25 cellular contexts compared by ENCODE assay signal in the genomic region with DNA sequence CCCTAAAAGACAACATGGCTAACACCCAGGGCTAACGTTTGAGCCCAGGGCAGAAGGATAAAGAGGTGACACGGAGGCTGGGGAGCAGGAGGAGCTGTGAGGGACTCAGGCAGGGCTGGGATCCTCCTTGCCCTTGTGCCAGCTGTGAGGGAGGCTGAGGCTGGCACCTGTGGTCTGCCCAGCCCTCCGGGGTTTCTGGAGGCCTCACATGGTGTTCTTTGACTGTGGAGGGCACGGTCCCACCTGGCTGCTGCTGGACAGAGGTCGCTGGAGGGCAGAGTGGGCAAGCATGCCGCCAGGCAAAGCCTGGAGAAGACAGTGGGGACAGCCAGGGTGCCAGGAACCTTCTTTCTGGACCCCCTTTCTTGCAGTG. TPM values are rescaled to one million over a fixed set of nuclear protein-coding genes. Genes with fewer than 3 reads are reported as not detected.
DNase-seq lines count a peak whose midpoint lies in the region; ATAC-seq and TF ChIP-seq lines count a peak whose summit lies in the region.
"Had no signal": no experiment of that assay in that cellular context is flagged by ENCODE, and none has a peak within 500 bp of the region (broad histone marks: within the 10 kb centered on the region; RNA-seq: fewer than 3 reads in every experiment).

No MANE protein-coding gene starts in this region.

- TF ChIP-seq CTCF in Peyer's patch (IDR thresholded peaks at IDR 0.05) (no peak), heart left ventricle (IDR thresholded peaks at IDR 0.05) (no peak), stomach (IDR thresholded peaks at IDR 0.05) (no peak)

- H3K4me3 Mint-ChIP-seq in activated naive CD4-positive, alpha-beta T cell treated with anti-CD3 and anti-CD28 coated beads for 36 hours: no peak overlapping the region
- H3K4me3 Mint-ChIP-seq: activated CD4-positive, alpha-beta memory T cell treated with anti-CD3 and anti-CD28 coated beads for 36 hours; activated naive CD8-positive, alpha-beta T cell treated with anti-CD3 and anti-CD28 coated beads, Interleukin-2, amount 50 U/mL, for 24 hours had no signal

- H3K27me3 ChIP-seq in Peyer's patch (no peaks in the 10 kb centered on the region), heart left ventricle (no peaks in the 10 kb centered on the region), stomach (no peaks in the 10 kb centered on the region)
- H3K27me3 ChIP-seq: neutrophil, testis had no signal

- H3K36me3 Mint-ChIP-seq in activated naive CD4-positive, alpha-beta T cell treated with anti-CD3 and anti-CD28 coated beads for 36 hours (ENCODE audit: low read depth): no peaks in the 10 kb centered on the region
- H3K36me3 Mint-ChIP-seq: activated CD4-positive, alpha-beta memory T cell treated with anti-CD3 and anti-CD28 coated beads for 36 hours had no signal

- H3K9me3 ChIP-seq in Peyer's patch (no peaks in the 10 kb centered on the region), heart left ventricle (no peaks in the 10 kb centered on the region), stomach (no peaks in the 10 kb centered on the region)
- H3K9me3 ChIP-seq: neutrophil, testis had no signal

- 54 to 63% (median 60%) methylated on average over 6 of the region's 6 CpGs for WGBS in heart left ventricle, 4 donors
- 71 to 82% (median 78%) methylated on average over 5 to 6 of the region's 6 CpGs for WGBS in stomach, 5 donors

- peaks cover 4% of the 10 kb centered on the region for H3K4me1 Mint-ChIP-seq in activated naive CD4-positive, alpha-beta T cell treated with anti-CD3 and anti-CD28 coated beads for 36 hours (ENCODE audit: low read depth)

- TF ChIP-seq EP300 in stomach (IDR thresholded peaks at IDR 0.05): no peak

- H3K27ac ChIP-seq in Peyer's patch: peak overlapping the region in 3 of 4 donors; percentile 66 to 94 (median 79)
- peak overlapping the region; percentile 70 to 96 (median 86) for H3K27ac ChIP-seq in heart left ventricle
- H3K27ac ChIP-seq in stomach: peak overlapping the region in 3 of 5 donors; percentile 65 to 69 (median 67)
- H3K27ac ChIP-seq: epithelial cell of prostate, neutrophil, testis had no signal

- H3K9me3 Mint-ChIP-seq in activated naive CD4-positive, alpha-beta T cell treated with anti-CD3 and anti-CD28 coated beads for 36 hours: no peaks in the 10 kb centered on the region
- H3K9me3 Mint-ChIP-seq: activated CD4-positive, alpha-beta memory T cell treated with anti-CD3 and anti-CD28 coated beads for 36 hours; activated naive CD8-positive, alpha-beta T cell treated with anti-CD3 and anti-CD28 coated beads, Interleukin-2, amount 50 U/mL, for 24 hours had no signal

- H3K36me3 ChIP-seq in Peyer's patch (no peaks in the 10 kb centered on the region), heart left ventricle (no peaks in the 10 kb centered on the region), stomach (no peaks in the 10 kb centered on the region)
- H3K36me3 ChIP-seq: neutrophil had no signal

- H3K4me1 ChIP-seq in Peyer's patch (peaks cover 0 to 37% (median 3%) of the 10 kb centered on the region in 4 donors), heart left ventricle (peaks cover 0 to 49% (median 21%) of the 10 kb centered on the region in 12 donors), stomach (peaks cover 20 to 39% (median 27%) of the 10 kb centered on the region in 4 donors)
- H3K4me1 ChIP-seq: testis had no signal

- DNase-seq in Peyer's patch: no peak
- no peak for DNase-seq in heart left ventricle
- DNase-seq in myocyte (ENCODE audit: low read depth): peak; percentile 65
- no peak for DNase-seq in stomach
- no peak for DNase-seq in erythroblast (lab: John Stamatoyannopoulos, UW)
- no peak for DNase-seq in NK-92 treated with Interleukin-12 subunit alpha and Interleukin-12 subunit beta, amount 100 ng/mL, for 24 hours (lab: John Stamatoyannopoulos, UW)
- DNase-seq in activated naive CD4-positive, alpha-beta T cell treated with anti-CD3 and anti-CD28 coated beads for 36 hours: no peak
- no peak for DNase-seq in Kasumi-1 (lab: John Stamatoyannopoulos, UW)
- DNase-seq: activated CD4-positive, alpha-beta memory T cell treated with anti-CD3 and anti-CD28 coated beads for 36 hours; activated CD4-positive, CD25-positive, alpha-beta regulatory T cell; activated gamma-delta T cell; activated naive CD8-positive, alpha-beta T cell treated with anti-CD3 and anti-CD28 coated beads, Interleukin-2, amount 50 U/mL, for 24 hours; foreskin fibroblast; NCI-H1105 treated with DMSO at 0.1 percent for 48 hours; NCI-H2081; NCI-H345; NCI-H748 treated with DMSO at 0.1 percent for 48 hours; stimulated activated CD4-positive, alpha-beta T cell treated with anti-CD3 and anti-CD28 coated beads, Interleukin-2, amount 100 ng/mL, for 24 hours; stimulated activated naive CD4-positive, alpha-beta T cell; T-helper 9 cell; testis had no signal

- peak overlapping the region in 2 of 4 donors; percentile 10 to 19 for H3K4me3 ChIP-seq in Peyer's patch
- H3K4me3 ChIP-seq in heart left ventricle: peak overlapping the region in 10 of 12 donors; percentile 3 to 52 (median 43)
- H3K4me3 ChIP-seq in stomach: no peak overlapping the region
- H3K4me3 ChIP-seq: smooth muscle cell, testis had no signal

- H3K27ac Mint-ChIP-seq in activated naive CD4-positive, alpha-beta T cell treated with anti-CD3 and anti-CD28 coated beads for 36 hours: no peak overlapping the region
- H3K27ac Mint-ChIP-seq: activated CD4-positive, alpha-beta memory T cell treated with anti-CD3 and anti-CD28 coated beads for 36 hours; activated naive CD8-positive, alpha-beta T cell treated with anti-CD3 and anti-CD28 coated beads, Interleukin-2, amount 50 U/mL, for 24 hours had no signal

- peak in 3 of 4 donors; percentile 2 to 27 (median 16) for ATAC-seq in heart left ventricle
- ATAC-seq: activated naive CD8-positive, alpha-beta T cell treated with anti-CD3 and anti-CD28 coated beads, Interleukin-2, amount 50 U/mL, for 24 hours had no signal

- TF ChIP-seq POLR2A in Peyer's patch (IDR thresholded peaks at IDR 0.05) (no peak), heart left ventricle (IDR thresholded peaks at IDR 0.05) (no peak), stomach (IDR thresholded peaks at IDR 0.05) (no peak), erythroblast (IDR thresholded peaks at IDR 0.05; ENCODE audit: low read length) (no peak)

- CTCF ChIA-PET in activated naive CD4-positive, alpha-beta T cell treated with anti-CD3 and anti-CD28 coated beads for 36 hours (lab: Charles Lee): no interaction called here

- intact Hi-C loops in heart left ventricle (cut with DNase I) (no loop called here), stomach (cut with DNase I; ENCODE audit: low total_unique reads) (no loop called here)
- intact Hi-C loops in activated naive CD4-positive, alpha-beta T cell treated with anti-CD3 and anti-CD28 coated beads for 36 hours (cut with micrococcal nuclease): no loop called here

- no peaks in the 10 kb centered on the region for H3K27me3 Mint-ChIP-seq in activated naive CD4-positive, alpha-beta T cell treated with anti-CD3 and anti-CD28 coated beads for 36 hours (ENCODE audit: low read depth)
- H3K27me3 Mint-ChIP-seq: activated CD4-positive, alpha-beta memory T cell treated with anti-CD3 and anti-CD28 coated beads for 36 hours; activated naive CD8-positive, alpha-beta T cell treated with anti-CD3 and anti-CD28 coated beads, Interleukin-2, amount 50 U/mL, for 24 hours; progenitor cell of endocrine pancreas had no signal

RNA-seq across cellular contexts. Expression of gene CNNM3, which starts 26.8 kb away (rescaled TPM):
- total RNA-seq in Peyer's patch: 100 to 1,000 TPM in 1 of 4 donors, 10 to 100 TPM in 3; 29.8 to 108 (median 44.8) TPM
- 10 to 100 TPM in 6 of 9 donors, 1 to 10 TPM in 3; 6.6 to 17.7 (median 10.6) TPM for total RNA-seq in heart left ventricle
- polyA plus RNA-seq in heart left ventricle: 1 to 10 TPM; 5.1 to 7.1 TPM
- total RNA-seq in myocyte: 5.5 and 8.7 TPM in 2 replicates
- polyA plus RNA-seq in myocyte (2012): 15.1 TPM
- total RNA-seq in stomach: 100 to 1,000 TPM in 1 of 5 donors, 10 to 100 TPM in 3, 1 to 10 TPM in 1; 6.2 to 107 (median 23.3) TPM
- 1 to 10 TPM; 4.6 to 8.4 (median 6.3) TPM for polyA plus RNA-seq in stomach
- 10 to 100 TPM; 17.3 to 19.9 TPM for total RNA-seq in activated naive CD4-positive, alpha-beta T cell treated with anti-CD3 and anti-CD28 coated beads for 36 hours

RNA-seq across cellular contexts. Expression of gene CNNM4, which starts 28.5 kb away (rescaled TPM):
- total RNA-seq in Peyer's patch (10 to 100 TPM; 19.0 to 53.9 (median 41.7) TPM), heart left ventricle (10 to 100 TPM; 13.1 to 47.7 (median 28.7) TPM), myocyte (7.5 and 15.6 TPM in 2 replicates), stomach (10 to 100 TPM in 1 of 5 donors, 1 to 10 TPM in 4; 1.2 to 26.6 (median 5.1) TPM)
- polyA plus RNA-seq in heart left ventricle (10 to 100 TPM; 11.3 to 12.7 TPM), stomach (1 to 10 TPM; 1.4 to 2.8 (median 2.1) TPM)
- polyA plus RNA-seq in myocyte (2012): 4.1 TPM
- total RNA-seq in activated naive CD4-positive, alpha-beta T cell treated with anti-CD3 and anti-CD28 coated beads for 36 hours: 1 to 10 TPM; 5.6 to 6.0 TPM

RNA-seq across cellular contexts. Expression of gene LMAN2L, which starts 49.4 kb away (rescaled TPM):
- 10 to 100 TPM in 2 of 4 donors, 1 to 10 TPM in 2; 9.4 to 12.5 (median 10.8) TPM for total RNA-seq in Peyer's patch
- total RNA-seq in heart left ventricle: 10 to 100 TPM; 15.1 to 27.8 (median 20.5) TPM
- polyA plus RNA-seq in heart left ventricle: 10 to 100 TPM; 11.3 to 38.5 TPM
- total RNA-seq in myocyte: 26.4 and 28.2 TPM in 2 replicates
- polyA plus RNA-seq in myocyte (2012): 20.3 TPM
- 10 to 100 TPM in 2 of 5 donors, 1 to 10 TPM in 3; 1.4 to 17.1 (median 7.0) TPM for total RNA-seq in stomach
- polyA plus RNA-seq in stomach: 10 to 100 TPM in 1 of 3 donors, 1 to 10 TPM in 2; 1.4 to 11.4 (median 4.7) TPM
- total RNA-seq in activated naive CD4-positive, alpha-beta T cell treated with anti-CD3 and anti-CD28 coated beads for 36 hours: 1 to 10 TPM; 4.0 to 4.8 TPM

RNA-seq across cellular contexts. Expression of gene ANKRD23, which starts 54.6 kb away (rescaled TPM):
- total RNA-seq in Peyer's patch (10 to 100 TPM in 2 of 4 donors, 1 to 10 TPM in 2; 7.4 to 14.0 (median 8.9) TPM), heart left ventricle (10 to 100 TPM in 2 of 9 donors, 1 to 10 TPM in 7; 2.3 to 23.6 (median 7.9) TPM), myocyte (3.4 and 4.3 TPM in 2 replicates), stomach (1 to 10 TPM in 4 of 5 donors, not detected in 1; 1.3 to 3.6 (median 2.0) TPM)
- polyA plus RNA-seq in heart left ventricle (10 to 100 TPM in 1 of 2 donors, under 1 TPM in 1; 0.96 to 26.7 TPM), stomach (1 to 10 TPM in 2 of 3 donors, under 1 TPM in 1; 1.00 to 2.9 (median 2.4) TPM)
- 2.6 TPM for polyA plus RNA-seq in myocyte (2012)
- total RNA-seq in activated naive CD4-positive, alpha-beta T cell treated with anti-CD3 and anti-CD28 coated beads for 36 hours: 1 to 10 TPM; 3.3 to 4.2 TPM

Comparison
In these comparisons a context has a peak if more than half of its experiments do, and no peak if none do; other contexts are left out.
1. H3K4me3 ChIP-seq: peak in heart left ventricle (10 of 12); none in stomach (0 of 4).
2. Peak in every context shown above with its lines, with median percentiles within 50 percentile points of each other: H3K27ac ChIP-seq.